8 cellular contexts compared by ENCODE assay signal in genomic region chr3:71304684-71305083, GRCh38.
A peak's percentile ranks its signal among the peaks of the same experiment; 100 is the strongest.
DNase-seq lines count a peak whose midpoint lies in the region; ATAC-seq and TF ChIP-seq lines count a peak whose summit lies in the region.

No MANE protein-coding gene starts in this region.

- TF ChIP-seq CTCF in coronary artery (IDR thresholded peaks at IDR 0.05) (peak; percentile 34), lung (IDR thresholded peaks at IDR 0.05; ENCODE audit: control extremely low read depth, extremely low read depth) (no peak)

- peak overlapping the region in 1 of 2 donors; percentile 58 for H3K27ac ChIP-seq in coronary artery
- peak overlapping the region in 1 of 2 donors; percentile 72 for H3K27ac ChIP-seq in lung (ENCODE audit: low read depth in 1 of 2, low read length in 1 of 2)
- H3K27ac ChIP-seq in temporal lobe (ENCODE audit: low read depth, low read length) = peak overlapping the region; percentile 64

- H3K36me3 ChIP-seq in lung (ENCODE audit: control insufficient read depth in 2 of 2, insufficient read depth in 2 of 2, low read length in 2 of 2) = no peaks in the 10 kb centered on the region

- peak; percentile 17 for DNase-seq in stimulated activated CD4-positive, alpha-beta T cell treated with anti-CD3 and anti-CD28 coated beads, Interleukin-1b, Interleukin-23, amount 100 ng/mL, for 48 hours
- DNase-seq in stimulated activated CD4-positive, alpha-beta T cell treated with anti-CD3 and anti-CD28 coated beads, Interleukin-2, amount 100 ng/mL, for 48 hours = no peak
- DNase-seq in coronary artery (ENCODE audit: low spot score) = no peak
- DNase-seq in lung (ENCODE audit: low spot score) = no peak
- no peak for DNase-seq in ureter (ENCODE audit: low spot score)
- DNase-seq in NCI-H2227 (lab: John Stamatoyannopoulos, UW; ENCODE audit: unreplicated experiment) = no peak
- DNase-seq in hepatic stellate cell (ENCODE audit: low spot score) = no peak

- H3K4me3 ChIP-seq in coronary artery (peak overlapping the region; percentile 51), lung (no peak overlapping the region)

- no peaks in the 10 kb centered on the region for H3K9me3 ChIP-seq in lung (ENCODE audit: control insufficient read depth in 2 of 2, insufficient read depth in 1 of 2, low read length in 1 of 2)

- no peaks in the 10 kb centered on the region for H3K27me3 ChIP-seq in lung (ENCODE audit: control insufficient read depth, insufficient read depth)

- H3K4me1 ChIP-seq in lung (ENCODE audit: control insufficient read depth in 2 of 2, insufficient read depth in 2 of 2, low read length in 2 of 2) = peaks cover 0 to 10% of the 10 kb centered on the region in 2 donors

- peak; percentile 63 for ATAC-seq in lung (ENCODE audit: insufficient read depth, low FRiP score)

- 14 to 24% methylated on average over 3 of the region's 3 CpGs for WGBS in lung, 2 donors
